In genomic region chr13:113061271-113061625, GRCh38 we compare ENCODE assay signal across 18 cellular contexts. TPM values are rescaled to one million over a fixed set of nuclear protein-coding genes. Genes with fewer than 3 reads are reported as not detected.
DNase-seq lines count a peak whose midpoint lies in the region; ATAC-seq lines count a peak whose summit lies in the region.
"Had no signal": no experiment of that assay in that cellular context is flagged by ENCODE, and none has a peak within 500 bp of the region (broad histone marks: within the 10 kb centered on the region; RNA-seq: fewer than 3 reads in every experiment).

No MANE protein-coding gene starts in this region.

- no peaks in the 10 kb centered on the region for H3K27me3 Mint-ChIP-seq in stimulated activated naive CD8-positive, alpha-beta T cell treated with anti-CD3 and anti-CD28 coated beads, Interleukin-15, amount 100 ng/mL, for 72 hours

- H3K9me3 Mint-ChIP-seq in stimulated activated naive CD8-positive, alpha-beta T cell treated with anti-CD3 and anti-CD28 coated beads, Interleukin-15, amount 100 ng/mL, for 72 hours = no peaks in the 10 kb centered on the region
- H3K9me3 Mint-ChIP-seq: HFFc6 had no signal

- no peak overlapping the region for H3K27ac Mint-ChIP-seq in stimulated activated naive CD8-positive, alpha-beta T cell treated with anti-CD3 and anti-CD28 coated beads, Interleukin-15, amount 100 ng/mL, for 72 hours
- H3K27ac Mint-ChIP-seq: HFFc6 had no signal

- no peaks in the 10 kb centered on the region for H3K4me1 Mint-ChIP-seq in stimulated activated naive CD8-positive, alpha-beta T cell treated with anti-CD3 and anti-CD28 coated beads, Interleukin-15, amount 100 ng/mL, for 72 hours

- intact Hi-C loops in posterior vena cava (cut with DNase I) = no loop called here

- H3K4me3 Mint-ChIP-seq in stimulated activated naive CD8-positive, alpha-beta T cell treated with anti-CD3 and anti-CD28 coated beads, Interleukin-15, amount 100 ng/mL, for 72 hours = no peak overlapping the region
- H3K4me3 Mint-ChIP-seq: HFFc6 had no signal

- DNase-seq in stimulated activated naive CD8-positive, alpha-beta T cell treated with anti-CD3 and anti-CD28 coated beads, Interleukin-15, amount 100 ng/mL, for 72 hours = no peak
- no peak for DNase-seq in stimulated activated naive CD8-positive, alpha-beta T cell treated with anti-CD3 and anti-CD28 coated beads, Interleukin-15, Interleukin-2, amounts not matched to agents 100 U/mL and 50 U/mL, for 24 hours
- DNase-seq in inferior parietal cortex (ENCODE audit: extremely low spot score) (peak; percentile 79), posterior vena cava (ENCODE audit: low spot score) (peak; percentile 52), islet precursor cell (no peak), NOMO-1 (lab: John Stamatoyannopoulos, UW; ENCODE audit: unreplicated experiment in 2 of 2) (no peak), SW480 (ENCODE audit: low spot score) (no peak)
- no peak for DNase-seq in activated CD4-positive, alpha-beta T cell treated with anti-CD3 and anti-CD28 coated beads, Interleukin-2, amount 50 U/mL, for 48 hours
- DNase-seq: DMS153, HFFc6, NCI-H1436 treated with DMSO at 0.1 percent for 48 hours, NCI-H2029 treated with DMSO at 0.1 percent for 48 hours, NCI-H2227 treated with DMSO at 0.1 percent for 48 hours, NCI-H524, SHP77 treated with DMSO at 0.1 percent for 48 hours had no signal

- peak; percentile 33 for ATAC-seq in stimulated activated naive CD8-positive, alpha-beta T cell treated with anti-CD3 and anti-CD28 coated beads, Interleukin-15, amount 100 ng/mL, for 72 hours
- ATAC-seq in stimulated activated naive CD8-positive, alpha-beta T cell treated with anti-CD3 and anti-CD28 coated beads, Interleukin-15, Interleukin-2, amounts not matched to agents 100 U/mL and 50 U/mL, for 24 hours = no peak

RNA-seq across cellular contexts. Expression of gene F7, which starts 44.3 kb away (rescaled TPM):
- under 1 TPM in 1 of 2 donors, not detected in 1; 0.10 TPM for total RNA-seq in posterior vena cava
- total RNA-seq: A673, H4, HFFc6, M059J had no signal

Comparison
In these comparisons a context has a peak if more than half of its experiments do, and no peak if none do; other contexts are left out.
1. DNase-seq: peak in inferior parietal cortex (single experiment) and posterior vena cava (single experiment); none in stimulated activated naive CD8-positive, alpha-beta T cell treated with anti-CD3 and anti-CD28 coated beads, Interleukin-15, amount 100 ng/mL, for 72 hours (0 of 2), stimulated activated naive CD8-positive, alpha-beta T cell treated with anti-CD3 and anti-CD28 coated beads, Interleukin-15, Interleukin-2, amounts not matched to agents 100 U/mL and 50 U/mL, for 24 hours (single experiment), islet precursor cell (single experiment), activated CD4-positive, alpha-beta T cell treated with anti-CD3 and anti-CD28 coated beads, Interleukin-2, amount 50 U/mL, for 48 hours (0 of 2), NOMO-1 (0 of 2) and SW480 (single experiment).